Comparison of ENCODE assay signal across 1 cellular context in the genomic region with DNA sequence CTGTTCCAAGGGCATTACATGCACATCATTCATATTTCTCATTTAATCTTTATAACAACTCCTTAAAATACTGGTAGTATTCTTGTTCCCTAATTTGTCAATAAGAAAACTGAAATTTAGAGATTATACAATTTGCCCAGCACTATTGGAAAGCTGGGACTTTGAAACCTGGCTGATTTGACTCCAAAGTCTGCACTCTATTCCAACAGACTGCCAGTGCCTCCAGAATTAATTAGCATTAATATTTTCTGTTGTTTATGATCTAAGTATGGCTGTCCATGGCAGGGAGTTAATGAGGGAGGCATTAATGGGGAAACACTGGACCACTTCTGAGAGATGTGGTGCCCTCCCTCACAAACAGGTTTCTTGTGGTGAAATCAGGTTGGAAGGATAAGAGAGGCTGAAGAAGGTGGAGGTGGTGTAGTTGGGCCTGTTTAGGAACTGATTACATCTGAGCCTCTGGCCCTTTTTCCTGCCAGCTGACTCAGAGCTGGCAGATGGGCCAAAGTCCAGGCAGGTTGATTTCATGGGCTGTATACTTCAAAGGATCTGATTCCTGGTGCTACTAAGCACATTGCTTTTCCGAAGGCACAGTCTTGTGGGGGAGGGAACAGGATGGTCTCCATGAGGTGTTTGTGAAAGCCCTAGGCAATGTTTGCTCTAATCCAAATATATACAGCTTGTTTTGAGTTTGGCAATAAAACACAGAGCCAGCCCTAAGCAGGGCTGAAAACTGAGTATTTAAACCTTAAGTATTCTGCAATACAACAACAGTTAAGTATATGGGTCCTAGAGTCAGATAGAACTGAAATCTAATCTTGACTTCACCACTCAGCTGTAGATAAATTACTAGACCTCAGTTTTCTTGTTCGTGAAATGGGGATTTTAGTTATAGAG.
TF ChIP-seq lines count a peak whose summit lies in the region.

No MANE protein-coding gene starts in this region.

TF ChIP-seq in HepG2, 621 proteins besides CTCF, POLR2A, EP300 and RAD21 (continued from another document and continues in another):
- peak; percentile 50 for TF ChIP-seq CBX1 (IDR thresholded peaks at IDR 0.05; ENCODE audit: low read depth)
- no peak for TF ChIP-seq GTF2F1 (IDR thresholded peaks at IDR 0.05; ENCODE audit: low read length)
- no peak for TF ChIP-seq SOX6 (IDR thresholded peaks at IDR 0.05)
- TF ChIP-seq SOX6 (CRISPR knock-in tag; IDR thresholded peaks at IDR 0.05), result peak; percentile 78
- TF ChIP-seq BCL6 (CRISPR knock-in tag; IDR thresholded peaks at IDR 0.05), result peak; percentile 93
- TF ChIP-seq ZNF562 (CRISPR knock-in tag; IDR thresholded peaks at IDR 0.05; ENCODE audit: borderline replicate concordance), result no peak
- TF ChIP-seq STAT6 (CRISPR knock-in tag; IDR thresholded peaks at IDR 0.05; ENCODE audit: borderline replicate concordance), result peak; percentile 68; the same call in 1 of the 2 replicates
- no peak for TF ChIP-seq RBFOX2 (IDR thresholded peaks at IDR 0.05; ENCODE audit: low read depth, low read length)
- TF ChIP-seq, protein P1, sequence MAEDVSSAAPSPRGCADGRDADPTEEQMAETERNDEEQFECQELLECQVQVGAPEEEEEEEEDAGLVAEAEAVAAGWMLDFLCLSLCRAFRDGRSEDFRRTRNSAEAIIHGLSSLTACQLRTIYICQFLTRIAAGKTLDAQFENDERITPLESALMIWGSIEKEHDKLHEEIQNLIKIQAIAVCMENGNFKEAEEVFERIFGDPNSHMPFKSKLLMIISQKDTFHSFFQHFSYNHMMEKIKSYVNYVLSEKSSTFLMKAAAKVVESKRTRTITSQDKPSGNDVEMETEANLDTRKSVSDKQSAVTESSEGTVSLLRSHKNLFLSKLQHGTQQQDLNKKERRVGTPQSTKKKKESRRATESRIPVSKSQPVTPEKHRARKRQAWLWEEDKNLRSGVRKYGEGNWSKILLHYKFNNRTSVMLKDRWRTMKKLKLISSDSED (CRISPR knock-in tag; IDR thresholded peaks at IDR 0.05), result no peak
- TF ChIP-seq SP140L (CRISPR knock-in tag; IDR thresholded peaks at IDR 0.05; ENCODE audit: borderline replicate concordance), result peak; percentile 34; the same call in 1 of the 2 replicates
- TF ChIP-seq JUNB (CRISPR knock-in tag; IDR thresholded peaks at IDR 0.05; ENCODE audit: borderline replicate concordance), result no peak
- no peak for TF ChIP-seq PHF5A (CRISPR knock-in tag; IDR thresholded peaks at IDR 0.05; ENCODE audit: low read depth, unreplicated experiment)
- no peak for TF ChIP-seq ZNF33B (CRISPR knock-in tag; IDR thresholded peaks at IDR 0.05)
- peak; percentile 83; the same call in 1 of the 2 replicates for TF ChIP-seq FOXJ3 (CRISPR knock-in tag; IDR thresholded peaks at IDR 0.05; ENCODE audit: borderline replicate concordance)
- no peak for TF ChIP-seq HMGA1 (CRISPR knock-in tag; conservative IDR thresholded peaks at IDR 0.05)
- TF ChIP-seq MEIS1 (CRISPR knock-in tag; IDR thresholded peaks at IDR 0.05; ENCODE audit: borderline replicate concordance), result peak; percentile 76
- TF ChIP-seq, protein P2, sequence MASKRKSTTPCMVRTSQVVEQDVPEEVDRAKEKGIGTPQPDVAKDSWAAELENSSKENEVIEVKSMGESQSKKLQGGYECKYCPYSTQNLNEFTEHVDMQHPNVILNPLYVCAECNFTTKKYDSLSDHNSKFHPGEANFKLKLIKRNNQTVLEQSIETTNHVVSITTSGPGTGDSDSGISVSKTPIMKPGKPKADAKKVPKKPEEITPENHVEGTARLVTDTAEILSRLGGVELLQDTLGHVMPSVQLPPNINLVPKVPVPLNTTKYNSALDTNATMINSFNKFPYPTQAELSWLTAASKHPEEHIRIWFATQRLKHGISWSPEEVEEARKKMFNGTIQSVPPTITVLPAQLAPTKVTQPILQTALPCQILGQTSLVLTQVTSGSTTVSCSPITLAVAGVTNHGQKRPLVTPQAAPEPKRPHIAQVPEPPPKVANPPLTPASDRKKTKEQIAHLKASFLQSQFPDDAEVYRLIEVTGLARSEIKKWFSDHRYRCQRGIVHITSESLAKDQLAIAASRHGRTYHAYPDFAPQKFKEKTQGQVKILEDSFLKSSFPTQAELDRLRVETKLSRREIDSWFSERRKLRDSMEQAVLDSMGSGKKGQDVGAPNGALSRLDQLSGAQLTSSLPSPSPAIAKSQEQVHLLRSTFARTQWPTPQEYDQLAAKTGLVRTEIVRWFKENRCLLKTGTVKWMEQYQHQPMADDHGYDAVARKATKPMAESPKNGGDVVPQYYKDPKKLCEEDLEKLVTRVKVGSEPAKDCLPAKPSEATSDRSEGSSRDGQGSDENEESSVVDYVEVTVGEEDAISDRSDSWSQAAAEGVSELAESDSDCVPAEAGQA (IDR thresholded peaks at IDR 0.05; ENCODE audit: low read depth), result no peak
- TF ChIP-seq, protein P2 (CRISPR knock-in tag; IDR thresholded peaks at IDR 0.05; ENCODE audit: borderline replicate concordance), result no peak
- no peak for TF ChIP-seq MAF1 (CRISPR knock-in tag; IDR thresholded peaks at IDR 0.05; ENCODE audit: borderline replicate concordance)
- peak; percentile 23 to 43; a peak in 2 of 4 replicates for TF ChIP-seq MAFK (conservative IDR thresholded peaks at IDR 0.05 in 1 of 2, IDR thresholded peaks at IDR 0.05 in 1 of 2; ENCODE audit: low read length in 2 of 2)
- TF ChIP-seq THAP8 (CRISPR knock-in tag; IDR thresholded peaks at IDR 0.05; ENCODE audit: borderline replicate concordance), result no peak; the same call in 1 of the 2 replicates
- TF ChIP-seq ZBTB14 (CRISPR knock-in tag; IDR thresholded peaks at IDR 0.05), result no peak
- no peak for TF ChIP-seq PLRG1 (conservative IDR thresholded peaks at IDR 0.05)
- no peak for TF ChIP-seq EEA1 (CRISPR knock-in tag; IDR thresholded peaks at IDR 0.05; ENCODE audit: borderline replicate concordance)
- no peak for TF ChIP-seq ZNF44 (CRISPR knock-in tag; IDR thresholded peaks at IDR 0.05)
- peak; percentile 97 for TF ChIP-seq SMAD3 (CRISPR knock-in tag; IDR thresholded peaks at IDR 0.05)
- no peak for TF ChIP-seq ONECUT2 (CRISPR knock-in tag; IDR thresholded peaks at IDR 0.05)
- TF ChIP-seq SPEN (CRISPR knock-in tag; IDR thresholded peaks at IDR 0.05; ENCODE audit: low read depth), result peak; percentile 46; the same call in 1 of the 2 replicates
- peak; percentile 55; the same call in 1 of the 2 replicates for TF ChIP-seq AHR (CRISPR knock-in tag; IDR thresholded peaks at IDR 0.05)
- TF ChIP-seq ZNF30 (CRISPR knock-in tag; IDR thresholded peaks at IDR 0.05), result no peak
- TF ChIP-seq ZNF552 (CRISPR knock-in tag; IDR thresholded peaks at IDR 0.05; ENCODE audit: borderline replicate concordance), result no peak
- TF ChIP-seq KDM6A (CRISPR knock-in tag; IDR thresholded peaks at IDR 0.05; ENCODE audit: low read depth), result peak; percentile 99
- 0 out of 2 replicates have a peak, but pooled peaks have one; percentile 15 for TF ChIP-seq MNT (IDR thresholded peaks at IDR 0.05)
- TF ChIP-seq HOXD1 (CRISPR knock-in tag; IDR thresholded peaks at IDR 0.05), result no peak
- TF ChIP-seq CREB1 (IDR thresholded peaks at IDR 0.05), result no peak
- TF ChIP-seq CREB1 (CRISPR knock-in tag; IDR thresholded peaks at IDR 0.05), result peak; percentile 75
- no peak for TF ChIP-seq KLF15 (CRISPR knock-in tag; IDR thresholded peaks at IDR 0.05; ENCODE audit: borderline replicate concordance)
- no peak for TF ChIP-seq MED13 (CRISPR knock-in tag; IDR thresholded peaks at IDR 0.05)
- TF ChIP-seq, protein P3, sequence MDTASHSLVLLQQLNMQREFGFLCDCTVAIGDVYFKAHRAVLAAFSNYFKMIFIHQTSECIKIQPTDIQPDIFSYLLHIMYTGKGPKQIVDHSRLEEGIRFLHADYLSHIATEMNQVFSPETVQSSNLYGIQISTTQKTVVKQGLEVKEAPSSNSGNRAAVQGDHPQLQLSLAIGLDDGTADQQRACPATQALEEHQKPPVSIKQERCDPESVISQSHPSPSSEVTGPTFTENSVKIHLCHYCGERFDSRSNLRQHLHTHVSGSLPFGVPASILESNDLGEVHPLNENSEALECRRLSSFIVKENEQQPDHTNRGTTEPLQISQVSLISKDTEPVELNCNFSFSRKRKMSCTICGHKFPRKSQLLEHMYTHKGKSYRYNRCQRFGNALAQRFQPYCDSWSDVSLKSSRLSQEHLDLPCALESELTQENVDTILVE (CRISPR knock-in tag; IDR thresholded peaks at IDR 0.05), result peak; percentile 86
- TF ChIP-seq YEATS4 (CRISPR knock-in tag; IDR thresholded peaks at IDR 0.05; ENCODE audit: borderline replicate concordance), result no peak
- no peak; the same call in 1 of the 2 replicates for TF ChIP-seq ZFP90 (CRISPR knock-in tag; IDR thresholded peaks at IDR 0.05; ENCODE audit: borderline replicate concordance)
- no peak for TF ChIP-seq ZNF484 (CRISPR knock-in tag; IDR thresholded peaks at IDR 0.05; ENCODE audit: borderline replicate concordance, low read depth)
- TF ChIP-seq, protein P4, sequence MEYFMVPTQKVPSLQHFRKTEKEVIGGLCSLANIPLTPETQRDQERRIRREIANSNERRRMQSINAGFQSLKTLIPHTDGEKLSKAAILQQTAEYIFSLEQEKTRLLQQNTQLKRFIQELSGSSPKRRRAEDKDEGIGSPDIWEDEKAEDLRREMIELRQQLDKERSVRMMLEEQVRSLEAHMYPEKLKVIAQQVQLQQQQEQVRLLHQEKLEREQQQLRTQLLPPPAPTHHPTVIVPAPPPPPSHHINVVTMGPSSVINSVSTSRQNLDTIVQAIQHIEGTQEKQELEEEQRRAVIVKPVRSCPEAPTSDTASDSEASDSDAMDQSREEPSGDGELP (IDR thresholded peaks at IDR 0.05; ENCODE audit: borderline replicate concordance, low read depth), result peak; percentile 99
- no peak for TF ChIP-seq HNRNPL (IDR thresholded peaks at IDR 0.05; ENCODE audit: low read depth, low read length)
- no peak for TF ChIP-seq CREBL2 (CRISPR knock-in tag; IDR thresholded peaks at IDR 0.05; ENCODE audit: borderline replicate concordance)
- TF ChIP-seq ATM (IDR thresholded peaks at IDR 0.05; ENCODE audit: borderline replicate concordance), result no peak
- peak; percentile 57; the same call in 1 of the 2 replicates for TF ChIP-seq FOXK2 (IDR thresholded peaks at IDR 0.05)
